Comparison of ENCODE assay signal across 21 cellular contexts in genomic region chr6:169906741-169907418, GRCh38.
"Had no signal": no experiment of that assay in that cellular context is flagged by ENCODE, and none has a peak within 500 bp of the region (broad histone marks: within the 10 kb centered on the region; RNA-seq: fewer than 3 reads in every experiment).

No MANE protein-coding gene starts in this region.

- H3K9me3 Mint-ChIP-seq: activated naive CD4-positive, alpha-beta T cell treated with anti-CD3 and anti-CD28 coated beads for 36 hours; activated T-cell treated with anti-CD3 and anti-CD28 coated beads, Interleukin-2, amount 50 U/mL, for 4 hours had no signal

- H3K4me1 ChIP-seq: thyroid gland had no signal

- H3K27me3 Mint-ChIP-seq: activated CD4-positive, alpha-beta T cell treated with anti-CD3 and anti-CD28 coated beads, Interleukin-2, amount 10 ng/mL, durations not matched to agents 7 days and 5 days had no signal

- H3K27ac ChIP-seq: pancreas, thyroid gland had no signal

- FAIRE-seq: islet of Langerhans, pancreas had no signal

- H3K4me1 Mint-ChIP-seq: activated CD4-positive, alpha-beta T cell treated with anti-CD3 and anti-CD28 coated beads, Interleukin-2, amount 10 ng/mL, durations not matched to agents 7 days and 5 days had no signal

- H3K4me3 ChIP-seq: pancreas, thyroid gland had no signal

- DNase-seq: activated CD4-positive, alpha-beta T cell treated with anti-CD3 and anti-CD28 coated beads, Interleukin-2, amount 10 ng/mL, durations not matched to agents 7 days and 5 days; activated CD8-positive, alpha-beta T cell treated with anti-CD3 and anti-CD28 coated beads, Interleukin-2, amount 10 ng/mL, durations not matched to agents 7 days and 5 days; activated naive CD4-positive, alpha-beta T cell treated with anti-CD3 and anti-CD28 coated beads for 36 hours; activated T-cell treated with anti-CD3 and anti-CD28 coated beads, Interleukin-2, amount 50 U/mL, for 4 hours; anterior cingulate cortex; cerebellar nuclear complex; cortex of kidney; effector memory CD4-positive, alpha-beta T cell; foreskin fibroblast; hippocampal formation; left colon; stimulated activated CD4-positive, alpha-beta T cell treated with anti-CD3 and anti-CD28 coated beads, Interleukin-12 subunit alpha, Interleukin-12 subunit beta, amount 100 ng/mL, for 4 hours; stimulated activated CD4-positive, alpha-beta T cell treated with anti-CD3 and anti-CD28 coated beads, Interleukin-1b, Interleukin-23, amount 100 ng/mL, for 48 hours; stimulated activated CD8-positive, alpha-beta memory T cell treated with anti-CD3 and anti-CD28 coated beads, Interleukin-4, amount 100 ng/mL, for 48 hours; stimulated activated naive CD4-positive, alpha-beta T cell treated with Interleukin-2 at 50 U/mL for 16 hours; T-helper 1 cell; T-helper 9 cell had no signal

- H3K4me3 Mint-ChIP-seq: activated CD4-positive, alpha-beta T cell treated with anti-CD3 and anti-CD28 coated beads, Interleukin-2, amount 10 ng/mL, durations not matched to agents 7 days and 5 days; activated CD8-positive, alpha-beta T cell treated with anti-CD3 and anti-CD28 coated beads, Interleukin-2, amount 10 ng/mL, durations not matched to agents 7 days and 5 days; activated naive CD4-positive, alpha-beta T cell treated with anti-CD3 and anti-CD28 coated beads for 36 hours; activated T-cell treated with anti-CD3 and anti-CD28 coated beads, Interleukin-2, amount 50 U/mL, for 4 hours had no signal

- H3K27me3 ChIP-seq: pancreas, thyroid gland had no signal

- H3K9me3 ChIP-seq: pancreas, thyroid gland had no signal

- H3K27ac Mint-ChIP-seq: activated CD4-positive, alpha-beta T cell treated with anti-CD3 and anti-CD28 coated beads, Interleukin-2, amount 10 ng/mL, durations not matched to agents 7 days and 5 days; activated CD8-positive, alpha-beta T cell treated with anti-CD3 and anti-CD28 coated beads, Interleukin-2, amount 10 ng/mL, durations not matched to agents 7 days and 5 days; activated naive CD4-positive, alpha-beta T cell treated with anti-CD3 and anti-CD28 coated beads for 36 hours had no signal

- ATAC-seq: activated CD4-positive, CD25-positive, alpha-beta regulatory T cell treated with anti-CD3 and anti-CD28 coated beads, Interleukin-2, amount 50 U/mL, for 24 hours; activated CD8-positive, alpha-beta T cell treated with anti-CD3 and anti-CD28 coated beads, Interleukin-2, amount 10 ng/mL, durations not matched to agents 7 days and 5 days; activated T-cell treated with anti-CD3 and anti-CD28 coated beads, Interleukin-2, amount 50 U/mL, for 4 hours; left colon; pancreas had no signal

- H3K36me3 ChIP-seq: pancreas, thyroid gland had no signal
